Comparison of ENCODE assay signal across 30 cellular contexts in the genomic region with DNA sequence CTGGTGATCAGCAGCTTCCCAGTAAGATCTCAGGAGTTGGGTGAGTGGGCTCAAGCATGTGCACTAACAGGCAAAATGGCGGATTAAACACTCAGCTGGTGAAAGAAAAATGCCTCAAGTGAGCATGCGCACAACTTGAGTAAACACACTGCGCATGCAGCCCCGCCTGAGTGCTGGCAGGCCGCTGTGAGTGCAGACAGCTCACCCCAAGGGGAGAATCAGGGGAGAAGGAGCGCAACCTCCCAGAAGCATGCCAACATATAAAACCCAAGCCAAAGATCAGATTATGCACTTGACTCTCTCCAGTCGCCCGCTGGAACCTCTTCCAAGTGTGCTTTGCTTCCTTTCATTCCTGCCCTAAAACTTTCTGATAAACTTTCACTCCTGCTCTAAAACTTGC.
"Had no signal": no experiment of that assay in that cellular context is flagged by ENCODE, and none has a peak within 500 bp of the region (broad histone marks: within the 10 kb centered on the region; RNA-seq: fewer than 3 reads in every experiment).

No MANE protein-coding gene starts in this region.

- ATAC-seq: activated naive CD4-positive, alpha-beta T cell treated with anti-CD3 and anti-CD28 coated beads, Interleukin-2, amount 50 U/mL, for 72 hours; activated naive CD8-positive, alpha-beta T cell treated with anti-CD3 and anti-CD28 coated beads, Interleukin-2, amount 50 U/mL, for 24 hours; activated T-cell treated with anti-CD3 and anti-CD28 coated beads, Interleukin-2, amount 50 U/mL, for 4 hours; activated T-cell treated with anti-CD3 and anti-CD28 coated beads, Interleukin-2, amount 50 U/mL, for 72 hours; activated T-helper 17 cell treated with anti-CD3 and anti-CD28 coated beads, Interleukin-2, amount 50 U/mL, for 72 hours; body of pancreas had no signal

- H3K27me3 ChIP-seq: adrenal gland, ascending aorta, body of pancreas, brain microvascular endothelial cell, breast epithelium, cardiac muscle cell, colonic mucosa had no signal

- H3K36me3 ChIP-seq: adrenal gland, ascending aorta, brain microvascular endothelial cell, breast epithelium, cardiac muscle cell, colonic mucosa had no signal

- DNase-seq: activated gamma-delta T cell; activated gamma-delta T cell treated with Interleukin-2 at 50 U/mL for 16 hours; activated naive CD4-positive, alpha-beta T cell; activated naive CD4-positive, alpha-beta T cell treated with anti-CD3 and anti-CD28 coated beads for 36 hours; activated naive CD4-positive, alpha-beta T cell treated with anti-CD3 and anti-CD28 coated beads, Interleukin-2, amount 10 ng/mL, durations not matched to agents 7 days and 5 days; activated naive CD4-positive, alpha-beta T cell treated with anti-CD3 and anti-CD28 coated beads, Interleukin-2, amount 50 U/mL, for 16 hours; activated naive CD4-positive, alpha-beta T cell treated with Interleukin-2 at 50 U/mL for 16 hours; activated naive CD8-positive, alpha-beta T cell treated with anti-CD3 and anti-CD28 coated beads for 36 hours; activated naive CD8-positive, alpha-beta T cell treated with anti-CD3 and anti-CD28 coated beads, Interleukin-2, amount 10 ng/mL, durations not matched to agents 7 days and 5 days; activated naive CD8-positive, alpha-beta T cell treated with anti-CD3 and anti-CD28 coated beads, Interleukin-2, amount 50 U/mL, for 24 hours; activated T-cell treated with anti-CD3 and anti-CD28 coated beads, Interleukin-2, amount 50 U/mL, for 24 hours; activated T-cell treated with anti-CD3 and anti-CD28 coated beads, Interleukin-2, amount 50 U/mL, for 4 hours; activated T-cell treated with anti-CD3 and anti-CD28 coated beads, Interleukin-2, amount 50 U/mL, for 48 hours; activated T-cell treated with anti-CD3 and anti-CD28 coated beads, Interleukin-2, amount 50 U/mL, for 72 hours; adrenal gland; amniotic stem cell; amygdala; anterior cingulate cortex; aorta; body of pancreas; brain microvascular endothelial cell; caudate nucleus; central memory CD4-positive, alpha-beta T cell; cerebellar nuclear complex; colonic mucosa had no signal

- H3K27ac ChIP-seq: adrenal gland, ascending aorta, body of pancreas, brain microvascular endothelial cell, breast epithelium, cardiac muscle cell, colonic mucosa had no signal

- H3K4me3 ChIP-seq: adrenal gland, ascending aorta, body of pancreas, breast epithelium, cardiac muscle cell, colonic mucosa had no signal

- H3K9me3 ChIP-seq: adrenal gland, ascending aorta, body of pancreas, colonic mucosa had no signal

- H3K4me1 ChIP-seq: adrenal gland, ascending aorta, body of pancreas, breast epithelium, colonic mucosa had no signal
